8 cellular contexts compared by ENCODE assay signal in the genomic region with DNA sequence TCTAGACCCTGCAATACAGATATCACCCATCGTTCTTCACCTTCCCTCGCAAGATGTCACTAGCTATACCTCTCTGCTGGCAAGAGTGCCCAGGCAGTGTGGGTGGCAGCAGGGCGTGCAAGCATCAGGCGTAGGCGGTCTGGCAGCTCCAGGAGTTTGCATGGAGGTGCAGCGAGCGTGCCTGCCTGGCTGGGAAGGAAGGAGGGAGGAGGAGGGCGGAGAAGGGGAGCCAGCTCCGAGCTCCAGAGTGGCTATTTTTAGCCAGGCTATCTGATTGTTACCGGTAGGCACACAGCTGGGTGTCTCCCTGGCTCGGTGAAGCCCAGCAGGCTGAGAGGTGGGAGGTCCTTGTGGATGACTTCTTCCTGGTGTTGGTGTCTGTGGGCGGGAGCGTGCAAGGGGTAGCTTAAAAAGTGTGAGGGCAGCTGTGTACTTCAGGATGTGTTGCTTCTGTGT. TPM values are rescaled to one million over a fixed set of nuclear protein-coding genes. Genes with fewer than 3 reads are reported as not detected.
DNase-seq lines count a peak whose midpoint lies in the region; ATAC-seq and TF ChIP-seq lines count a peak whose summit lies in the region.

No MANE protein-coding gene starts in this region.

- 10% methylated on average over 13 of the region's 13 CpGs for WGBS in HUES64

- H3K27ac ChIP-seq in HUES64 (ENCODE audit: low read depth, low read length) (peak overlapping the region; percentile 45; the same call in 1 of the 2 replicates), colonic mucosa (peak overlapping the region; percentile 28)

- ATAC-seq in left colon: peak; percentile 93

- DNase-seq in AG20443 (ENCODE audit: low spot score) (peak; percentile 75), SK-N-DZ (ENCODE audit: low spot score) (peak; percentile 49), colonic mucosa (peak; percentile 52), left colon (peak; percentile 48 to 60), NOMO-1 treated with DMSO at 0.1 percent for 48 hours (lab: John Stamatoyannopoulos, UW; ENCODE audit: unreplicated experiment) (no peak), SKM-1 treated with dmso at 0.1 percent for 144 hours (lab: John Stamatoyannopoulos, UW; ENCODE audit: unreplicated experiment) (no peak)
- DNase-seq in stimulated activated naive CD4-positive, alpha-beta T cell treated with Interleukin-2 at 50 U/mL for 16 hours (lab: John Stamatoyannopoulos, UW): peak; percentile 17

- H3K4me3 ChIP-seq in HUES64 (ENCODE audit: low read length) (peak overlapping the region; percentile 33), colonic mucosa (peak overlapping the region; percentile 13)

- TF ChIP-seq CTCF in colonic mucosa (IDR thresholded peaks at IDR 0.05): no peak

- peaks cover 49% of the 10 kb centered on the region for H3K4me1 ChIP-seq in HUES64 (ENCODE audit: insufficient read depth, low read length)
- peaks cover 35% of the 10 kb centered on the region for H3K4me1 ChIP-seq in colonic mucosa

- H3K27me3 ChIP-seq in HUES64 (ENCODE audit: insufficient read depth, low read length) (no peaks in the 10 kb centered on the region), colonic mucosa (no peaks in the 10 kb centered on the region)

- peaks cover 29% of the 10 kb centered on the region for H3K36me3 ChIP-seq in HUES64 (ENCODE audit: insufficient read depth, low read length)
- peaks cover 9% of the 10 kb centered on the region for H3K36me3 ChIP-seq in colonic mucosa

- H3K9me3 ChIP-seq in HUES64 (ENCODE audit: insufficient read depth, low read depth, low read length) (no peaks in the 10 kb centered on the region), colonic mucosa (no peaks in the 10 kb centered on the region)

- intact Hi-C loops in colonic mucosa (cut with DNase I) (loop anchor here (5.0 kb wide), 1 partner anchor 44 kb away; a partner anchor contains a TSS), left colon (cut with DNase I, micrococcal nuclease) (loop anchor here in 1 of 2 donors (10.0 kb wide), 1 partner anchor 206 kb away; no protein-coding TSS in a partner anchor)

- no peak overlapping the region for H3K9ac ChIP-seq in HUES64 (ENCODE audit: low read depth, low read length)
- H3K9ac ChIP-seq in colonic mucosa (ENCODE audit: low read depth in 2 of 2, low read length in 2 of 2): peak overlapping the region; percentile 27 to 44

RNA-seq across cellular contexts. Expression of a gene that starts 6.2 kb away (rescaled TPM):
- 5.5 TPM for polyA plus RNA-seq in HUES64 (2013, experiment 1 of 2)
- 6.8 TPM for polyA plus RNA-seq in HUES64 (2013, experiment 2 of 2)
- 3.9 and 4.8 TPM in 2 replicates for polyA plus RNA-seq in SK-N-DZ (2014; cell fraction: cytosol; rRNA removed)
- polyA plus RNA-seq in SK-N-DZ (2014; cell fraction: nucleus; rRNA removed): 2.9 and 6.6 TPM in 2 replicates
- total RNA-seq in colonic mucosa (10 to 100 TPM; 10.7 to 14.9 TPM), left colon (10 to 100 TPM; 10.7 to 13.3 TPM)

RNA-seq across cellular contexts. Expression of a gene that starts 27.5 kb away (rescaled TPM):
- not detected for polyA plus RNA-seq in HUES64 (2013, experiment 1 of 2)
- polyA plus RNA-seq in HUES64 (2013, experiment 2 of 2): not detected
- polyA plus RNA-seq in SK-N-DZ (2014; cell fraction: cytosol; rRNA removed): not detected in 2 replicates
- polyA plus RNA-seq in SK-N-DZ (2014; cell fraction: nucleus; rRNA removed): not detected in 2 replicates
- total RNA-seq in colonic mucosa (1 to 10 TPM; 1.8 to 7.9 TPM), left colon (1 to 10 TPM; 2.1 to 7.4 TPM)

RNA-seq across cellular contexts. Expression of a gene that starts 43.4 kb away (rescaled TPM):
- 12.7 TPM for polyA plus RNA-seq in HUES64 (2013, experiment 1 of 2)
- polyA plus RNA-seq in HUES64 (2013, experiment 2 of 2): 15.3 TPM
- polyA plus RNA-seq in SK-N-DZ (2014; cell fraction: cytosol; rRNA removed): 56.4 and 61.2 TPM in 2 replicates
- polyA plus RNA-seq in SK-N-DZ (2014; cell fraction: nucleus; rRNA removed): 60.4 and 68.5 TPM in 2 replicates
- total RNA-seq in colonic mucosa: 10 to 100 TPM; 43.7 to 46.1 TPM
- 10 to 100 TPM; 41.1 to 43.8 TPM for total RNA-seq in left colon

Comparison
In these comparisons a context has a peak if more than half of its experiments do, and no peak if none do; other contexts are left out.
1. DNase-seq: peak in AG20443 (single experiment), SK-N-DZ (single experiment), colonic mucosa (single experiment), left colon (2 of 2) and stimulated activated naive CD4-positive, alpha-beta T cell treated with Interleukin-2 at 50 U/mL for 16 hours (single experiment); none in NOMO-1 treated with DMSO at 0.1 percent for 48 hours (single experiment) and SKM-1 treated with dmso at 0.1 percent for 144 hours (single experiment).